Comparison of ENCODE assay signal across 22 cellular contexts in the genomic region with DNA sequence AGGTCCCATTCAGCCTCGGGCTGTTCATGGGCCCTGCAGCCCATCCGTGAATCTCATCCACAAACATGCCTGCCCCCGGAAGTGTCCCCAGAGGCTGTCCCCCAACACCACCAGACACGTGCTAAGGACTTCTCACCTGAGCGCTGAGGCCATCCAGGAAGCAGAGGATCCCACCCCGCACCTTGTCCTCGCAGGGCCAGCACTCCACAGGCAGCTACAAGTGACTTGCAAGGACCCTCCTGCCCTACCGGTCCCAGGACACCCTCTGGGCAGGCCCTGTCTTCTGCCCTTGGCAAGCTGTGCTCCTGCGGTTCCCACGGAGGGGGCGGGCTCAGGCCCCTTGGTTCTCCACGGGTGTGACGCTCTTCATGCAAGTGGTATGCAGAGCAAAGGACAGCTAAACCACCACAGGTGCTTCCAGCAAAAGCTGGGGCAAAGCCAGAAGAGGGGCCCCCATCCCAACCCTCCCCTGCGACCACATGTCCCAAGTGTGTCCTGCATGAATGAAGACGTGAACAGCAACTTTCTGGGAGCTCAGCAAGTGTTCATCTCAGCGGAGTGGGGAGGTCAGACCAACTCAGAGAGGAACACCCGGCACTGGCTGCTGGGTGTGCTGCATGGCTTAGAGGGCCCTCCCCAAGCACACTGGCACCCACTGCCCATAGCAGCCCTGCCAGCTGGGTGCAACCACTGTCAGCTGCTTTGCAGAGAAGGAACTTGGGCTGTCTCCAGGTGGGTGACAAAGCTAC.
"Had no signal": no experiment of that assay in that cellular context is flagged by ENCODE, and none has a peak within 500 bp of the region (broad histone marks: within the 10 kb centered on the region; RNA-seq: fewer than 3 reads in every experiment).

No MANE protein-coding gene starts in this region.

- H3K36me3 Mint-ChIP-seq: activated naive CD8-positive, alpha-beta T cell treated with anti-CD3 and anti-CD28 coated beads, Interleukin-2, amount 10 ng/mL, durations not matched to agents 7 days and 5 days; mesothelial cell of epicardium had no signal

- H3K4me3 Mint-ChIP-seq: activated CD4-positive, alpha-beta T cell treated with anti-CD3 and anti-CD28 coated beads, Interleukin-2, amount 10 ng/mL, durations not matched to agents 7 days and 5 days; activated naive CD8-positive, alpha-beta T cell treated with anti-CD3 and anti-CD28 coated beads, Interleukin-2, amount 10 ng/mL, durations not matched to agents 7 days and 5 days; dendritic cell treated with granulocyte-macrophage colony-stimulating factor and Interleukin-4, amounts not matched to agents 40 ng/mL and 50 ng/mL, for 4 days; mesothelial cell of epicardium; T-helper 2 cell treated with Interferon-gamma antibody and Interleukin-4, amounts not matched to agents 5 μg/mL and 100 μg/mL, for 36 hours had no signal

- H3K36me3 ChIP-seq: ascending aorta, breast epithelium, transverse colon had no signal

- H3K9me3 ChIP-seq: transverse colon had no signal

- H3K27ac Mint-ChIP-seq: activated naive CD8-positive, alpha-beta T cell treated with anti-CD3 and anti-CD28 coated beads, Interleukin-2, amount 10 ng/mL, durations not matched to agents 7 days and 5 days; dendritic cell treated with granulocyte-macrophage colony-stimulating factor and Interleukin-4, amounts not matched to agents 40 ng/mL and 50 ng/mL, for 4 days; mesothelial cell of epicardium; T-helper 2 cell treated with Interferon-gamma antibody and Interleukin-4, amounts not matched to agents 5 μg/mL and 100 μg/mL, for 36 hours had no signal

- H3K27ac ChIP-seq: ascending aorta, breast epithelium, parathyroid adenoma, transverse colon had no signal

- DNase-seq: activated CD4-positive, alpha-beta T cell treated with anti-CD3 and anti-CD28 coated beads, Interleukin-2, amount 10 ng/mL, durations not matched to agents 7 days and 5 days; activated CD4-positive, CD25-positive, alpha-beta regulatory T cell; activated CD8-positive, alpha-beta memory T cell treated with anti-CD3 and anti-CD28 coated beads for 24 hours; activated naive CD4-positive, alpha-beta T cell; activated naive CD8-positive, alpha-beta T cell treated with anti-CD3 and anti-CD28 coated beads, Interleukin-2, amount 10 ng/mL, durations not matched to agents 7 days and 5 days; cerebellar nuclear complex; effector memory CD4-positive, alpha-beta T cell; foreskin fibroblast; kidney glomerular epithelial cell; retina; small intestine; stimulated activated CD4-positive, alpha-beta T cell treated with anti-CD3 and anti-CD28 coated beads, Interleukin-4, amount 100 ng/mL, for 4 hours; stimulated activated CD8-positive, alpha-beta memory T cell treated with anti-CD3 and anti-CD28 coated beads, Interleukin-4, amount 100 ng/mL, for 48 hours; stimulated activated naive CD4-positive, alpha-beta T cell treated with Interleukin-2 at 50 U/mL for 16 hours; SW 1271; transverse colon had no signal

- H3K4me3 ChIP-seq: ascending aorta, breast epithelium, transverse colon had no signal

- H3K4me1 Mint-ChIP-seq: activated CD4-positive, alpha-beta T cell treated with anti-CD3 and anti-CD28 coated beads, Interleukin-2, amount 10 ng/mL, durations not matched to agents 7 days and 5 days had no signal

- H3K4me1 ChIP-seq: breast epithelium, transverse colon had no signal

- H3K9ac ChIP-seq: parathyroid adenoma had no signal

- H3K27me3 ChIP-seq: ascending aorta, breast epithelium had no signal

- H3K9me3 Mint-ChIP-seq: activated CD4-positive, alpha-beta T cell treated with anti-CD3 and anti-CD28 coated beads, Interleukin-2, amount 10 ng/mL, durations not matched to agents 7 days and 5 days; activated naive CD8-positive, alpha-beta T cell treated with anti-CD3 and anti-CD28 coated beads, Interleukin-2, amount 10 ng/mL, durations not matched to agents 7 days and 5 days; dendritic cell treated with granulocyte-macrophage colony-stimulating factor and Interleukin-4, amounts not matched to agents 40 ng/mL and 50 ng/mL, for 4 days; T-helper 2 cell treated with Interferon-gamma antibody and Interleukin-4, amounts not matched to agents 5 μg/mL and 100 μg/mL, for 36 hours had no signal
